Comparison of ENCODE assay signal across 8 cellular contexts in the genomic region with DNA sequence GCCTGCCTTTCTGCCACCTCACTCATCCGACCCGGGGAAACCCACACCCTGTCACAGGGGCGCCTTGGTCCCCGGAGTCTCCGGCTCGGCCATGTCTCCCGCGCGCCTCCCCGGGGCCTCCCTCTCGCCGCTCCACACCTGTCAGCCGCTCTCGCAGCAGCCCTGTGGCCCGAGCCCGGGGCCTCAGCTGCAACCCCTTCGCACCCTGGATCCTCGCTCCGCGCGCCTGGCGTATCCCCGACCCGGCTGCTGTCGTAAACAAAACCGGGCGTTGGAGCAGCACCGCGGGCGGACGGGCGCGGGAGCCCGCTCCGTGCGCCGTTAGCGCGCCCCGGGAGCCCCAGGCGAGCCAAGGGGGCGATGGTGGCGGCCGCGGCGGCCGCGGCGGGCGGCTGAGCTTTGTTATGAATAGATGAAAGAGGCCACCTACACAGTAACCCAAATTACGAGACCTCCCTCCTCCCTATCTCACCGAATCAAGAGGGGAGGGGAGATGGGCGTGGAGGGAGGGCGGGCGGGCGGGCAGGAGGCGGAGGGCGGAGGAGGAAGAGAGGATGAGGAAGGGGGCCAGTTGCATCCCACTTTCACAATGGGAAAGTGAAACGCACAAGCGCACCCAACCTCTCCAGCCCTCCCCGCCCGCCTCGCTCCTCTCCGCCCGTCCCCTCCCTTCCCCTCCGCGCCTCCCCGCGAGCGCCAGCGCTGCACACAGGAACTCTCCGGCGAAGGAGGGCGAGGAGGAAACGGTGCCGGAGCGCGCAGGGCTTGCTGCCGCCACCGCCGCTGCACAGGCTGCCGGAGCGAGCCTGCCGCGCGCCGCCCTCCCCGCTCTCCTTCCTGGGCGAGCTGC. TPM values are rescaled to one million over a fixed set of nuclear protein-coding genes. Genes with fewer than 3 reads are reported as not detected.
DNase-seq lines count a peak whose midpoint lies in the region; ATAC-seq lines count a peak whose summit lies in the region.

PLXNC1 (plus strand) TSS at position 587 of the 850 bp plus-strand sequence. CDS start 395 bp downstream, outside the sequence.

- peak; percentile 29 for ATAC-seq in HG02938 (IDR thresholded peaks at IDR 0.05; ENCODE audit: unreplicated experiment)
- ATAC-seq in activated T-cell treated with anti-CD3 and anti-CD28 coated beads, Interleukin-2, amount 50 U/mL, for 4 hours: peak; percentile 66
- ATAC-seq in esophagus mucosa: peak; percentile 44
- peak; percentile 74 for ATAC-seq in stimulated activated memory B cell treated with anti-CD40 and anti-IgM and Interleukin-4, amounts not matched to agents 10 μg/mL and 1 μg/mL and 100 μg/mL, for 72 hours

- H3K4me3 ChIP-seq in mucosa of stomach (ENCODE audit: low read length): no peak within 1 kb of the TSS

- no peaks in the 10 kb centered on the region for H3K9me3 Mint-ChIP-seq in activated T-cell treated with anti-CD3 and anti-CD28 coated beads, Interleukin-2, amount 50 U/mL, for 4 hours
- no peaks in the 10 kb centered on the region for H3K9me3 Mint-ChIP-seq in stimulated activated memory B cell treated with anti-CD40 and anti-IgM and Interleukin-4, amounts not matched to agents 10 μg/mL and 1 μg/mL and 100 μg/mL, for 72 hours

- no peaks in the 10 kb centered on the region for H3K9me3 ChIP-seq in mucosa of stomach (ENCODE audit: control insufficient read depth, low read length)

- H3K36me3 ChIP-seq in mucosa of stomach (ENCODE audit: control insufficient read depth, insufficient read depth, low read length): no peaks in the 10 kb centered on the region

- DNase-seq in NCI-H1417 (lab: John Stamatoyannopoulos, UW) (peak; percentile 57 to 89 (median 85)), NCI-H1417 treated with DMSO at 0.1 percent for 48 hours (lab: John Stamatoyannopoulos, UW) (no peak), NCI-H774 (lab: John Stamatoyannopoulos, UW) (peak; percentile 45)
- DNase-seq in activated T-cell treated with anti-CD3 and anti-CD28 coated beads, Interleukin-2, amount 50 U/mL, for 4 hours: peak; percentile 62

- H3K27ac Mint-ChIP-seq in stimulated activated memory B cell treated with anti-CD40 and anti-IgM and Interleukin-4, amounts not matched to agents 10 μg/mL and 1 μg/mL and 100 μg/mL, for 72 hours: peak within 1 kb of the TSS; percentile 83

- H3K27me3 ChIP-seq in mucosa of stomach (ENCODE audit: control insufficient read depth, insufficient read depth, low read length): peaks cover 55% of the 10 kb centered on the region

- peaks cover 30% of the 10 kb centered on the region for H3K4me1 Mint-ChIP-seq in activated T-cell treated with anti-CD3 and anti-CD28 coated beads, Interleukin-2, amount 50 U/mL, for 4 hours (ENCODE audit: low read depth)
- H3K4me1 Mint-ChIP-seq in stimulated activated memory B cell treated with anti-CD40 and anti-IgM and Interleukin-4, amounts not matched to agents 10 μg/mL and 1 μg/mL and 100 μg/mL, for 72 hours: peaks cover 51% of the 10 kb centered on the region

- no peaks in the 10 kb centered on the region for H3K27me3 Mint-ChIP-seq in activated T-cell treated with anti-CD3 and anti-CD28 coated beads, Interleukin-2, amount 50 U/mL, for 4 hours (ENCODE audit: low read depth)
- H3K27me3 Mint-ChIP-seq in stimulated activated memory B cell treated with anti-CD40 and anti-IgM and Interleukin-4, amounts not matched to agents 10 μg/mL and 1 μg/mL and 100 μg/mL, for 72 hours: no peaks in the 10 kb centered on the region

- peaks cover 19% of the 10 kb centered on the region for H3K4me1 ChIP-seq in mucosa of stomach (ENCODE audit: control insufficient read depth, insufficient read depth, low read length)

- no peaks in the 10 kb centered on the region for H3K36me3 Mint-ChIP-seq in activated T-cell treated with anti-CD3 and anti-CD28 coated beads, Interleukin-2, amount 50 U/mL, for 4 hours (ENCODE audit: insufficient read depth)
- peaks cover 13% of the 10 kb centered on the region for H3K36me3 Mint-ChIP-seq in stimulated activated memory B cell treated with anti-CD40 and anti-IgM and Interleukin-4, amounts not matched to agents 10 μg/mL and 1 μg/mL and 100 μg/mL, for 72 hours

- H3K9ac ChIP-seq in mucosa of stomach (ENCODE audit: low read length): peak within 1 kb of the TSS; percentile 4

- H3K4me3 Mint-ChIP-seq in activated T-cell treated with anti-CD3 and anti-CD28 coated beads, Interleukin-2, amount 50 U/mL, for 4 hours: peak within 1 kb of the TSS; percentile 89
- H3K4me3 Mint-ChIP-seq in stimulated activated memory B cell treated with anti-CD40 and anti-IgM and Interleukin-4, amounts not matched to agents 10 μg/mL and 1 μg/mL and 100 μg/mL, for 72 hours: peak within 1 kb of the TSS; percentile 98

RNA-seq across cellular contexts. Expression of gene PLXNC1, which starts in this region (rescaled TPM):
- 1 to 10 TPM; 3.1 to 6.9 (median 3.2) TPM for total RNA-seq in activated T-cell treated with anti-CD3 and anti-CD28 coated beads, Interleukin-2, amount 50 U/mL, for 4 hours
- 1.7 TPM for total RNA-seq in esophagus mucosa
